In genomic region chr3:73599605-73600004, GRCh38 we compare ENCODE assay signal across 23 cellular contexts. TPM values are rescaled to one million over a fixed set of nuclear protein-coding genes. Genes with fewer than 3 reads are reported as not detected.
"Had no signal": no experiment of that assay in that cellular context is flagged by ENCODE, and none has a peak within 500 bp of the region (broad histone marks: within the 10 kb centered on the region; RNA-seq: fewer than 3 reads in every experiment).

No MANE protein-coding gene starts in this region.

- H3K4me1 ChIP-seq: colonic mucosa, neural progenitor cell had no signal

- H3K4me3 Mint-ChIP-seq: activated naive CD8-positive, alpha-beta T cell; activated T-cell treated with anti-CD3 and anti-CD28 coated beads, Interleukin-2, amount 50 U/mL, for 4 hours; central memory CD8-positive, alpha-beta T cell; naive thymus-derived CD8-positive, alpha-beta T cell; neural progenitor cell; stimulated activated naive CD8-positive, alpha-beta T cell treated with anti-CD3 and anti-CD28 coated beads, Interleukin-15, Interleukin-2, amounts not matched to agents 100 ng/mL and 50 ng/mL, for 24 hours; WTC11 had no signal

- H3K9me3 Mint-ChIP-seq: activated T-cell treated with anti-CD3 and anti-CD28 coated beads, Interleukin-2, amount 50 U/mL, for 4 hours; activated T-helper 2 cell treated with anti-CD3 and anti-CD28 coated beads, Interferon-gamma antibody, Interleukin-2, Interleukin-4, amounts not matched to agents 10 μg/mL and 5 μg/mL and 100 μg/mL, durations not matched to agents 14 hours and 24 hours and 36 hours; stimulated activated naive CD8-positive, alpha-beta T cell treated with anti-CD3 and anti-CD28 coated beads, Interleukin-15, Interleukin-2, amounts not matched to agents 100 ng/mL and 50 ng/mL, for 24 hours had no signal

- H3K36me3 ChIP-seq: breast epithelium, colonic mucosa, esophagus squamous epithelium, lower lobe of right lung, neural progenitor cell, upper lobe of right lung had no signal

- H2AFZ ChIP-seq: neural progenitor cell had no signal

- DNase-seq: activated CD8-positive, alpha-beta memory T cell treated with anti-CD3 and anti-CD28 coated beads for 24 hours; activated CD8-positive, alpha-beta memory T cell treated with anti-CD3 and anti-CD28 coated beads, Interleukin-2, amount 50 U/mL, for 48 hours; activated naive CD4-positive, alpha-beta T cell; activated T-cell treated with anti-CD3 and anti-CD28 coated beads, Interleukin-2, amount 50 U/mL, for 4 hours; colonic mucosa; esophagus squamous epithelium; heart right ventricle; kidney; lower lobe of right lung; naive thymus-derived CD8-positive, alpha-beta T cell; stimulated activated CD4-positive, alpha-beta T cell treated with anti-CD3 and anti-CD28 coated beads, Interleukin-12 subunit alpha, Interleukin-12 subunit beta, amount 100 ng/mL, for 4 hours; stimulated activated CD4-positive, alpha-beta T cell treated with anti-CD3 and anti-CD28 coated beads, Interleukin-4, amount 100 ng/mL, for 4 hours; T-helper 1 cell; upper lobe of right lung had no signal

- H3K9ac ChIP-seq: neural progenitor cell had no signal

- H3K4me3 ChIP-seq: breast epithelium, colonic mucosa, esophagus squamous epithelium, heart right ventricle, lower lobe of right lung, neural progenitor cell, right atrium auricular region, upper lobe of right lung had no signal

- H3K4me2 ChIP-seq: neural progenitor cell had no signal

- H3K27ac ChIP-seq: colonic mucosa, lower lobe of right lung, neural progenitor cell, upper lobe of right lung had no signal

- H3K27me3 ChIP-seq: breast epithelium, colonic mucosa, esophagus squamous epithelium, heart right ventricle, neural progenitor cell, right atrium auricular region, upper lobe of right lung had no signal

- H3K4me1 Mint-ChIP-seq: central memory CD8-positive, alpha-beta T cell; naive thymus-derived CD8-positive, alpha-beta T cell had no signal

- ATAC-seq: activated T-cell treated with anti-CD3 and anti-CD28 coated beads, Interleukin-2, amount 50 U/mL, for 4 hours; lower lobe of right lung; naive thymus-derived CD8-positive, alpha-beta T cell; upper lobe of right lung; WTC11 had no signal

- H3K9me3 ChIP-seq: breast epithelium, colonic mucosa, esophagus squamous epithelium, lower lobe of right lung, right atrium auricular region, upper lobe of right lung had no signal

- H3K27ac Mint-ChIP-seq: activated naive CD8-positive, alpha-beta T cell; activated T-helper 2 cell treated with anti-CD3 and anti-CD28 coated beads, Interferon-gamma antibody, Interleukin-2, Interleukin-4, amounts not matched to agents 10 μg/mL and 5 μg/mL and 100 μg/mL, durations not matched to agents 14 hours and 24 hours and 36 hours; naive thymus-derived CD8-positive, alpha-beta T cell; progenitor cell of endocrine pancreas; stimulated activated naive CD8-positive, alpha-beta T cell treated with anti-CD3 and anti-CD28 coated beads, Interleukin-15, Interleukin-2, amounts not matched to agents 100 ng/mL and 50 ng/mL, for 24 hours; WTC11 had no signal

- H3K27me3 Mint-ChIP-seq: central memory CD8-positive, alpha-beta T cell; progenitor cell of endocrine pancreas; stimulated activated naive CD8-positive, alpha-beta T cell treated with anti-CD3 and anti-CD28 coated beads, Interleukin-15, Interleukin-2, amounts not matched to agents 100 ng/mL and 50 ng/mL, for 24 hours had no signal

- H3K36me3 Mint-ChIP-seq: activated naive CD8-positive, alpha-beta T cell; naive thymus-derived CD8-positive, alpha-beta T cell had no signal

RNA-seq across cellular contexts. Expression of gene PDZRN3, which starts 25.1 kb away (rescaled TPM):
- total RNA-seq: activated T-helper 2 cell treated with anti-CD3 and anti-CD28 coated beads, Interferon-gamma antibody, Interleukin-2, Interleukin-4, amounts not matched to agents 10 μg/mL and 5 μg/mL and 100 μg/mL, durations not matched to agents 14 hours and 24 hours and 36 hours; naive thymus-derived CD8-positive, alpha-beta T cell had no signal
- polyA plus RNA-seq: naive thymus-derived CD8-positive, alpha-beta T cell had no signal
